Comparison of ENCODE assay signal across 8 cellular contexts in the genomic region with DNA sequence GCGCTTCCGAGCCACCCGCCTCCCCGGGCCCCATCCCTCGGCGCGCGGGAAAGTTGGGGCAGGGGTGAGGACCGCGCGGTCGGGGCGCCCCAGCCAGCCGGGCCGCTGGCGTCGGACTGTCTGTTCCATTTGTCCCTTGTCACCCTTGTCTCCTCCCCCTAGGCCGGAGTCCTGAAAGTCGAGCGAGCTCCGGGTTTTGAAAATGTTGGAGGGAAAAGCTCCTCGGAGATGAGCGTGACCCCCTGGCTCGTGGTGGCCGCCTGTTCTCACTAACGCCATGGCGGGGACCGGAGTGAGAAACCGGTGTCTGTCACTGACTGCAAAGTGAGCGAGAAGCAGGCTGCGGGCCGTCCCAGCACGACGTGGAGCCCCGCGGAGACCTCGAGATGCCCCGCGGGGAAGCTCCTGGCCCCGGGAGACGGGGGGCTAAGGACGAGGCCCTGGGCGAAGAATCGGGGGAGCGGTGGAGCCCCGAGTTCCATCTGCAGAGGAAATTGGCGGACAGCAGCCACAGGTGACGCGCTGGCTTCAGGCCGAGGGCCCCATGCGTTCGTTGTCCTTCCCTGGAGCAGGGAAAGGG. TPM values are rescaled to one million over a fixed set of nuclear protein-coding genes. Genes with fewer than 3 reads are reported as not detected.
DNase-seq lines count a peak whose midpoint lies in the region; ATAC-seq and TF ChIP-seq lines count a peak whose summit lies in the region.

No MANE protein-coding gene starts in this region.

- no peak for TF ChIP-seq CTCF in adrenal gland (IDR thresholded peaks at IDR 0.05)

- no peak for TF ChIP-seq POLR2A in adrenal gland (IDR thresholded peaks at IDR 0.05)

- 30 to 80% (median 52%) methylated on average over 24 to 52 of the region's 52 CpGs for WGBS in adrenal gland, 4 donors

- no peaks in the 10 kb centered on the region for H3K27me3 ChIP-seq in adrenal gland

- peak overlapping the region; percentile 17 to 80 (median 70) for H3K27ac Mint-ChIP-seq in immature natural killer cell
- no peak overlapping the region for H3K27ac Mint-ChIP-seq in stimulated activated memory B cell treated with anti-CD40 and anti-IgM and Interleukin-4, amounts not matched to agents 10 μg/mL and 1 μg/mL and 100 μg/mL, for 72 hours

- peaks cover 6 to 23% of the 10 kb centered on the region in 2 donors for H3K4me1 ChIP-seq in adrenal gland (replicated peaks in 1 of 2)

- H3K4me3 ChIP-seq in adrenal gland, result peak overlapping the region in 2 of 4 donors; percentile 41 to 64

- peaks cover 0 to 31% of the 10 kb centered on the region in 2 donors for H3K36me3 ChIP-seq in adrenal gland (replicated peaks in 1 of 2)

- H3K4me1 Mint-ChIP-seq in immature natural killer cell, result peaks cover 29 to 34% of the 10 kb centered on the region in 2 donors
- peaks cover 21% of the 10 kb centered on the region for H3K4me1 Mint-ChIP-seq in stimulated activated memory B cell treated with anti-CD40 and anti-IgM and Interleukin-4, amounts not matched to agents 10 μg/mL and 1 μg/mL and 100 μg/mL, for 72 hours

- peak overlapping the region; percentile 38 to 67 (median 61) for H3K4me3 Mint-ChIP-seq in immature natural killer cell
- peak overlapping the region; percentile 38 for H3K4me3 Mint-ChIP-seq in stimulated activated memory B cell treated with anti-CD40 and anti-IgM and Interleukin-4, amounts not matched to agents 10 μg/mL and 1 μg/mL and 100 μg/mL, for 72 hours

- peaks cover 9 to 21% (median 16%) of the 10 kb centered on the region in 3 donors for H3K36me3 Mint-ChIP-seq in immature natural killer cell
- peaks cover 26% of the 10 kb centered on the region for H3K36me3 Mint-ChIP-seq in stimulated activated memory B cell treated with anti-CD40 and anti-IgM and Interleukin-4, amounts not matched to agents 10 μg/mL and 1 μg/mL and 100 μg/mL, for 72 hours

- intact Hi-C loops in adrenal gland (cut with DNase I), result no loop called here

- no peaks in the 10 kb centered on the region for H3K9me3 ChIP-seq in adrenal gland (replicated peaks in 1 of 3)

- no peaks in the 10 kb centered on the region for H3K9me3 Mint-ChIP-seq in immature natural killer cell
- H3K9me3 Mint-ChIP-seq in stimulated activated memory B cell treated with anti-CD40 and anti-IgM and Interleukin-4, amounts not matched to agents 10 μg/mL and 1 μg/mL and 100 μg/mL, for 72 hours, result peaks cover 3% of the 10 kb centered on the region

- peak overlapping the region in 4 of 5 donors; percentile 56 to 92 (median 88) for H3K27ac ChIP-seq in adrenal gland

- peaks cover 0 to 8% (median 0%) of the 10 kb centered on the region in 3 donors for H3K27me3 Mint-ChIP-seq in immature natural killer cell (ENCODE audit: low read depth in 3 of 3)
- H3K27me3 Mint-ChIP-seq in stimulated activated memory B cell treated with anti-CD40 and anti-IgM and Interleukin-4, amounts not matched to agents 10 μg/mL and 1 μg/mL and 100 μg/mL, for 72 hours, result no peaks in the 10 kb centered on the region

- DNase-seq in DMS 273 (lab: John Stamatoyannopoulos, UW; ENCODE audit: unreplicated experiment), result peak; percentile 51
- DNase-seq in DMS 273 treated with DMSO at 0.1 percent for 48 hours (lab: John Stamatoyannopoulos, UW), result no peak
- peak; percentile 46 to 71 (median 53) for DNase-seq in adrenal gland
- no peak for DNase-seq in immature natural killer cell
- DNase-seq in NCI-H187 (lab: John Stamatoyannopoulos, UW), result no peak
- no peak for DNase-seq in NCI-H1436 (lab: John Stamatoyannopoulos, UW)

- peak; percentile 3 for ATAC-seq in stimulated activated memory B cell treated with anti-CD40 and anti-IgM and Interleukin-4, amounts not matched to agents 10 μg/mL and 1 μg/mL and 100 μg/mL, for 72 hours
- no peak for ATAC-seq in HG03378 (IDR thresholded peaks at IDR 0.05; ENCODE audit: unreplicated experiment)

RNA-seq across cellular contexts. Expression of gene PER3, which starts 0.5 kb away (rescaled TPM):
- 10 to 100 TPM; 11.6 to 29.0 (median 19.6) TPM for total RNA-seq in adrenal gland
- polyA plus RNA-seq in adrenal gland, result 10 to 100 TPM in 2 of 3 donors, 1 to 10 TPM in 1; 8.8 to 19.9 (median 14.8) TPM
- 1 to 10 TPM; 1.7 to 4.7 (median 3.5) TPM for polyA plus RNA-seq in immature natural killer cell

RNA-seq across cellular contexts. Expression of gene VAMP3, which starts 13.5 kb away (rescaled TPM):
- total RNA-seq in adrenal gland, result 100 to 1,000 TPM in 5 of 8 donors, 10 to 100 TPM in 3; 89.3 to 151 (median 116) TPM
- polyA plus RNA-seq in adrenal gland, result 100 to 1,000 TPM in 1 of 3 donors, 10 to 100 TPM in 2; 52.0 to 186 (median 61.6) TPM
- polyA plus RNA-seq in immature natural killer cell, result 10 to 100 TPM; 42.1 to 57.9 (median 51.5) TPM

Comparison
In these comparisons a context has a peak if more than half of its experiments do, and no peak if none do; other contexts are left out.
1. DNase-seq: peak in DMS 273 (single experiment) and adrenal gland (7 of 7); none in DMS 273 treated with DMSO at 0.1 percent for 48 hours (single experiment), immature natural killer cell (0 of 3), NCI-H187 (0 of 2) and NCI-H1436 (single experiment).